In the genomic region with DNA sequence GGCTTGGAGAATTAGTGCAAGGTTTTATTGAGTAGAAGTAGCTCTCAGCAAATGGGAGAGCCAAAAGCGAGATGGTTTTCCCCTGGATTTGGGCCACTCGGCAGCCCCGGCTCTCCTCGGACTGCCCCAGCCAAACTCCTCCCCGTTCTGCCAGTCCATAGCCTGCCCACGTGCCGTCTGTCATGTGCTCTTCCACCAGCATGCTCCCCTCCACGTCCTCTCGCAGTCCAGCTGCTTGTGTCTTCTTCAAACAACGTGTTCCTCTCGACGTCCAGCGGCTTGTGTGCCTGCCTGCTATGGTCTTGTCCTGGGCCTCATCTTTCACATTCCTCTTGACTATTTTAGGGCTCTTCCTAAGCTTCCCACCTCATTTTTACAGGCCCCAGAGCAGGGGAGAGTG, we compare ENCODE assay signal across 1 cellular context.
TF ChIP-seq lines count a peak whose summit lies in the region.

No MANE protein-coding gene starts in this region.

TF ChIP-seq in GM23338, 12 proteins besides CTCF, POLR2A, EP300 and RAD21:
- TF ChIP-seq, protein P1, sequence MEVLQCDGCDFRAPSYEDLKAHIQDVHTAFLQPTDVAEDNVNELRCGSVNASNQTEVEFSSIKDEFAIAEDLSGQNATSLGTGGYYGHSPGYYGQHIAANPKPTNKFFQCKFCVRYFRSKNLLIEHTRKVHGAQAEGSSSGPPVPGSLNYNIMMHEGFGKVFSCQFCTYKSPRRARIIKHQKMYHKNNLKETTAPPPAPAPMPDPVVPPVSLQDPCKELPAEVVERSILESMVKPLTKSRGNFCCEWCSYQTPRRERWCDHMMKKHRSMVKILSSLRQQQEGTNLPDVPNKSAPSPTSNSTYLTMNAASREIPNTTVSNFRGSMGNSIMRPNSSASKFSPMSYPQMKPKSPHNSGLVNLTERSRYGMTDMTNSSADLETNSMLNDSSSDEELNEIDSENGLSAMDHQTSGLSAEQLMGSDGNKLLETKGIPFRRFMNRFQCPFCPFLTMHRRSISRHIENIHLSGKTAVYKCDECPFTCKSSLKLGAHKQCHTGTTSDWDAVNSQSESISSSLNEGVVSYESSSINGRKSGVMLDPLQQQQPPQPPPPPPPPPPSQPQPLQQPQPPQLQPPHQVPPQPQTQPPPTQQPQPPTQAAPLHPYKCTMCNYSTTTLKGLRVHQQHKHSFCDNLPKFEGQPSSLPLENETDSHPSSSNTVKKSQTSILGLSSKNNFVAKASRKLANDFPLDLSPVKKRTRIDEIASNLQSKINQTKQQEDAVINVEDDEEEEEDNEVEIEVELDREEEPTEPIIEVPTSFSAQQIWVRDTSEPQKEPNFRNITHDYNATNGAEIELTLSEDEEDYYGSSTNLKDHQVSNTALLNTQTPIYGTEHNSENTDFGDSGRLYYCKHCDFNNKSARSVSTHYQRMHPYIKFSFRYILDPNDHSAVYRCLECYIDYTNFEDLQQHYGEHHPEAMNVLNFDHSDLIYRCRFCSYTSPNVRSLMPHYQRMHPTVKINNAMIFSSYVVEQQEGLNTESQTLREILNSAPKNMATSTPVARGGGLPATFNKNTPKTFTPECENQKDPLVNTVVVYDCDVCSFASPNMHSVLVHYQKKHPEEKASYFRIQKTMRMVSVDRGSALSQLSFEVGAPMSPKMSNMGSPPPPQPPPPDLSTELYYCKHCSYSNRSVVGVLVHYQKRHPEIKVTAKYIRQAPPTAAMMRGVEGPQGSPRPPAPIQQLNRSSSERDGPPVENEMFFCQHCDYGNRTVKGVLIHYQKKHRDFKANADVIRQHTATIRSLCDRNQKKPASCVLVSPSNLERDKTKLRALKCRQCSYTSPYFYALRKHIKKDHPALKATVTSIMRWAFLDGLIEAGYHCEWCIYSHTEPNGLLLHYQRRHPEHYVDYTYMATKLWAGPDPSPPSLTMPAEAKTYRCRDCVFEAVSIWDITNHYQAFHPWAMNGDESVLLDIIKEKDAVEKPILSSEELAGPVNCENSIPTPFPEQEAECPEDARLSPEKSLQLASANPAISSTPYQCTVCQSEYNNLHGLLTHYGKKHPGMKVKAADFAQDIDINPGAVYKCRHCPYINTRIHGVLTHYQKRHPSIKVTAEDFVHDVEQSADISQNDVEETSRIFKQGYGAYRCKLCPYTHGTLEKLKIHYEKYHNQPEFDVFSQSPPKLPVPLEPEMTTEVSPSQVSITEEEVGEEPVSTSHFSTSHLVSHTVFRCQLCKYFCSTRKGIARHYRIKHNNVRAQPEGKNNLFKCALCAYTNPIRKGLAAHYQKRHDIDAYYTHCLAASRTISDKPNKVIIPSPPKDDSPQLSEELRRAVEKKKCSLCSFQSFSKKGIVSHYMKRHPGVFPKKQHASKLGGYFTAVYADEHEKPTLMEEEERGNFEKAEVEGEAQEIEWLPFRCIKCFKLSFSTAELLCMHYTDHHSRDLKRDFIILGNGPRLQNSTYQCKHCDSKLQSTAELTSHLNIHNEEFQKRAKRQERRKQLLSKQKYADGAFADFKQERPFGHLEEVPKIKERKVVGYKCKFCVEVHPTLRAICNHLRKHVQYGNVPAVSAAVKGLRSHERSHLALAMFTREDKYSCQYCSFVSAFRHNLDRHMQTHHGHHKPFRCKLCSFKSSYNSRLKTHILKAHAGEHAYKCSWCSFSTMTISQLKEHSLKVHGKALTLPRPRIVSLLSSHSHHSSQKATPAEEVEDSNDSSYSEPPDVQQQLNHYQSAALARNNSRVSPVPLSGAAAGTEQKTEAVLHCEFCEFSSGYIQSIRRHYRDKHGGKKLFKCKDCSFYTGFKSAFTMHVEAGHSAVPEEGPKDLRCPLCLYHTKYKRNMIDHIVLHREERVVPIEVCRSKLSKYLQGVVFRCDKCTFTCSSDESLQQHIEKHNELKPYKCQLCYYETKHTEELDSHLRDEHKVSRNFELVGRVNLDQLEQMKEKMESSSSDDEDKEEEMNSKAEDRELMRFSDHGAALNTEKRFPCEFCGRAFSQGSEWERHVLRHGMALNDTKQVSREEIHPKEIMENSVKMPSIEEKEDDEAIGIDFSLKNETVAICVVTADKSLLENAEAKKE (CRISPR knock-in tag; IDR thresholded peaks at IDR 0.05), result no peak
- TF ChIP-seq JUNB (IDR thresholded peaks at IDR 0.05; ENCODE audit: unreplicated experiment) (no peak), STAT1 (IDR thresholded peaks at IDR 0.05; ENCODE audit: unreplicated experiment) (no peak), POLR2AphosphoS5 (IDR thresholded peaks at IDR 0.05; ENCODE audit: low read depth) (no peak), ZNF114 (CRISPR knock-in tag; IDR thresholded peaks at IDR 0.05) (no peak), EZH2phosphoT487 (IDR thresholded peaks at IDR 0.05; ENCODE audit: unreplicated experiment) (no peak), EZH2 (IDR thresholded peaks at IDR 0.05; ENCODE audit: low read depth, unreplicated experiment) (no peak), NANOG (IDR thresholded peaks at IDR 0.05; ENCODE audit: borderline replicate concordance) (no peak), ZNF331 (CRISPR knock-in tag; IDR thresholded peaks at IDR 0.05; ENCODE audit: low read depth) (no peak), CREB1 (CRISPR knock-in tag; IDR thresholded peaks at IDR 0.05; ENCODE audit: low read depth) (no peak)
- TF ChIP-seq, protein P2, sequence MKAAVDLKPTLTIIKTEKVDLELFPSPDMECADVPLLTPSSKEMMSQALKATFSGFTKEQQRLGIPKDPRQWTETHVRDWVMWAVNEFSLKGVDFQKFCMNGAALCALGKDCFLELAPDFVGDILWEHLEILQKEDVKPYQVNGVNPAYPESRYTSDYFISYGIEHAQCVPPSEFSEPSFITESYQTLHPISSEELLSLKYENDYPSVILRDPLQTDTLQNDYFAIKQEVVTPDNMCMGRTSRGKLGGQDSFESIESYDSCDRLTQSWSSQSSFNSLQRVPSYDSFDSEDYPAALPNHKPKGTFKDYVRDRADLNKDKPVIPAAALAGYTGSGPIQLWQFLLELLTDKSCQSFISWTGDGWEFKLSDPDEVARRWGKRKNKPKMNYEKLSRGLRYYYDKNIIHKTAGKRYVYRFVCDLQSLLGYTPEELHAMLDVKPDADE (IDR thresholded peaks at IDR 0.05), result no peak
- TF ChIP-seq, protein P3, sequence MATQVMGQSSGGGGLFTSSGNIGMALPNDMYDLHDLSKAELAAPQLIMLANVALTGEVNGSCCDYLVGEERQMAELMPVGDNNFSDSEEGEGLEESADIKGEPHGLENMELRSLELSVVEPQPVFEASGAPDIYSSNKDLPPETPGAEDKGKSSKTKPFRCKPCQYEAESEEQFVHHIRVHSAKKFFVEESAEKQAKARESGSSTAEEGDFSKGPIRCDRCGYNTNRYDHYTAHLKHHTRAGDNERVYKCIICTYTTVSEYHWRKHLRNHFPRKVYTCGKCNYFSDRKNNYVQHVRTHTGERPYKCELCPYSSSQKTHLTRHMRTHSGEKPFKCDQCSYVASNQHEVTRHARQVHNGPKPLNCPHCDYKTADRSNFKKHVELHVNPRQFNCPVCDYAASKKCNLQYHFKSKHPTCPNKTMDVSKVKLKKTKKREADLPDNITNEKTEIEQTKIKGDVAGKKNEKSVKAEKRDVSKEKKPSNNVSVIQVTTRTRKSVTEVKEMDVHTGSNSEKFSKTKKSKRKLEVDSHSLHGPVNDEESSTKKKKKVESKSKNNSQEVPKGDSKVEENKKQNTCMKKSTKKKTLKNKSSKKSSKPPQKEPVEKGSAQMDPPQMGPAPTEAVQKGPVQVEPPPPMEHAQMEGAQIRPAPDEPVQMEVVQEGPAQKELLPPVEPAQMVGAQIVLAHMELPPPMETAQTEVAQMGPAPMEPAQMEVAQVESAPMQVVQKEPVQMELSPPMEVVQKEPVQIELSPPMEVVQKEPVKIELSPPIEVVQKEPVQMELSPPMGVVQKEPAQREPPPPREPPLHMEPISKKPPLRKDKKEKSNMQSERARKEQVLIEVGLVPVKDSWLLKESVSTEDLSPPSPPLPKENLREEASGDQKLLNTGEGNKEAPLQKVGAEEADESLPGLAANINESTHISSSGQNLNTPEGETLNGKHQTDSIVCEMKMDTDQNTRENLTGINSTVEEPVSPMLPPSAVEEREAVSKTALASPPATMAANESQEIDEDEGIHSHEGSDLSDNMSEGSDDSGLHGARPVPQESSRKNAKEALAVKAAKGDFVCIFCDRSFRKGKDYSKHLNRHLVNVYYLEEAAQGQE (IDR thresholded peaks at IDR 0.05; ENCODE audit: unreplicated experiment), result no peak
